Comparison of ENCODE assay signal across 27 cellular contexts in genomic region chr12:2535583-2536187, GRCh38.
A peak's percentile ranks its signal among the peaks of the same experiment; 100 is the strongest.
DNase-seq lines count a peak whose midpoint lies in the region; ATAC-seq, FAIRE-seq and TF ChIP-seq lines count a peak whose summit lies in the region.
"Had no signal": no experiment of that assay in that cellular context is flagged by ENCODE, and none has a peak within 500 bp of the region (broad histone marks: within the 10 kb centered on the region; RNA-seq: fewer than 3 reads in every experiment).

No MANE protein-coding gene starts in this region.

- no peaks in the 10 kb centered on the region for H3K9me3 Mint-ChIP-seq in activated naive CD8-positive, alpha-beta T cell treated with anti-CD3 and anti-CD28 coated beads for 36 hours
- H3K9me3 Mint-ChIP-seq: activated naive CD8-positive, alpha-beta T cell treated with anti-CD3 and anti-CD28 coated beads, Interleukin-2, amount 10 ng/mL, durations not matched to agents 7 days and 5 days; stimulated activated naive CD8-positive, alpha-beta T cell treated with anti-CD3 and anti-CD28 coated beads, Interleukin-15, amount 100 ng/mL, for 72 hours had no signal

- TF ChIP-seq CTCF in BJ (IDR thresholded peaks at IDR 0.05; ENCODE audit: insufficient read depth, low read depth, low read length), result no peak
- no peak for TF ChIP-seq CTCF in fibroblast of mammary gland (conservative IDR thresholded peaks at IDR 0.05; ENCODE audit: control insufficient read depth, insufficient read depth, low read depth, low read length)

- H3K36me3 ChIP-seq in BJ (ENCODE audit: control insufficient read depth, insufficient read depth, low read length) (peaks cover 10% of the 10 kb centered on the region), rectal smooth muscle tissue (ENCODE audit: control insufficient read depth, insufficient read depth, low read length) (no peaks in the 10 kb centered on the region)
- H3K36me3 ChIP-seq: MG63, tibial nerve had no signal

- no peak for ATAC-seq in HG02759 (IDR thresholded peaks at IDR 0.05; ENCODE audit: unreplicated experiment)
- ATAC-seq in HG02588 (IDR thresholded peaks at IDR 0.05; ENCODE audit: unreplicated experiment), result no peak
- ATAC-seq: body of pancreas; gastroesophageal sphincter; stimulated activated naive CD8-positive, alpha-beta T cell treated with anti-CD3 and anti-CD28 coated beads, Interleukin-15, amount 100 ng/mL, for 72 hours had no signal

- H3K27me3 ChIP-seq in BJ (ENCODE audit: control insufficient read depth, insufficient read depth, low read length) (no peaks in the 10 kb centered on the region), rectal smooth muscle tissue (ENCODE audit: control insufficient read depth, insufficient read depth, low read length) (no peaks in the 10 kb centered on the region)
- H3K27me3 ChIP-seq: body of pancreas, gastroesophageal sphincter, MG63, tibial nerve had no signal

- H3K27me3 Mint-ChIP-seq in activated naive CD8-positive, alpha-beta T cell treated with anti-CD3 and anti-CD28 coated beads for 36 hours, result peaks cover 5% of the 10 kb centered on the region
- H3K27me3 Mint-ChIP-seq: activated naive CD8-positive, alpha-beta T cell treated with anti-CD3 and anti-CD28 coated beads, Interleukin-2, amount 10 ng/mL, durations not matched to agents 7 days and 5 days; stimulated activated naive CD8-positive, alpha-beta T cell treated with anti-CD3 and anti-CD28 coated beads, Interleukin-15, amount 100 ng/mL, for 72 hours had no signal

- H3K4me3 Mint-ChIP-seq in activated naive CD8-positive, alpha-beta T cell treated with anti-CD3 and anti-CD28 coated beads for 36 hours, result no peak overlapping the region
- H3K4me3 Mint-ChIP-seq: activated naive CD8-positive, alpha-beta T cell treated with anti-CD3 and anti-CD28 coated beads, Interleukin-2, amount 10 ng/mL, durations not matched to agents 7 days and 5 days; stimulated activated naive CD8-positive, alpha-beta T cell treated with anti-CD3 and anti-CD28 coated beads, Interleukin-15, amount 100 ng/mL, for 72 hours had no signal

- H3K4me1 Mint-ChIP-seq in activated naive CD8-positive, alpha-beta T cell treated with anti-CD3 and anti-CD28 coated beads for 36 hours, result no peaks in the 10 kb centered on the region
- H3K4me1 Mint-ChIP-seq: activated naive CD8-positive, alpha-beta T cell treated with anti-CD3 and anti-CD28 coated beads, Interleukin-2, amount 10 ng/mL, durations not matched to agents 7 days and 5 days; stimulated activated naive CD8-positive, alpha-beta T cell treated with anti-CD3 and anti-CD28 coated beads, Interleukin-15, amount 100 ng/mL, for 72 hours had no signal

- FAIRE-seq in HTR-8/SVneo (lab: Jason Lieb, UNC) (no peak), GM19239 (lab: Jason Lieb, UNC) (no peak)

- DNase-seq in BJ (ENCODE audit: low read depth), result peak; percentile 16
- peak; percentile 30 for DNase-seq in HTR-8/SVneo (ENCODE audit: insufficient read length, low spot score)
- DNase-seq in fibroblast of mammary gland (ENCODE audit: low read depth), result peak; percentile 3
- no peak for DNase-seq in activated naive CD8-positive, alpha-beta T cell treated with anti-CD3 and anti-CD28 coated beads for 36 hours
- DNase-seq in GM19239 (ENCODE audit: insufficient read length, low spot score), result no peak
- DNase-seq: ACHN; activated naive CD8-positive, alpha-beta T cell treated with anti-CD3 and anti-CD28 coated beads, Interleukin-2, amount 10 ng/mL, durations not matched to agents 7 days and 5 days; body of pancreas; DMS 273 treated with DMSO at 0.1 percent for 48 hours; effector CD4-positive, alpha-beta T cell; erythroblast; GF-D8; mammary epithelial cell; MG63; NCI-H1436 treated with DMSO at 0.1 percent for 48 hours; NCI-H524; NK-92 treated with Interleukin-12 subunit alpha and Interleukin-12 subunit beta, amount 100 ng/mL, for 24 hours; retina; RPMI8226; SK-N-SH; stimulated activated naive CD8-positive, alpha-beta T cell treated with anti-CD3 and anti-CD28 coated beads, Interleukin-15, amount 100 ng/mL, for 72 hours; T-helper 2 cell had no signal

- CTCF ChIA-PET in BJ (lab: Yijun Ruan, JAX), result interaction anchor here (1.2 kb wide), 1 partner anchor 22 kb away, joined by 3 read pairs; no protein-coding TSS in a partner anchor

- H3K9ac ChIP-seq in rectal smooth muscle tissue (ENCODE audit: low read length), result no peak overlapping the region
- H3K9ac ChIP-seq: SK-N-SH had no signal

- H3K27ac ChIP-seq in rectal smooth muscle tissue (ENCODE audit: low read depth, low read length), result peak overlapping the region; percentile 23
- H3K27ac ChIP-seq: body of pancreas, gastroesophageal sphincter, tibial nerve had no signal

- peaks cover 5% of the 10 kb centered on the region for H3K4me1 ChIP-seq in rectal smooth muscle tissue (ENCODE audit: control insufficient read depth, insufficient read depth, low read length)
- H3K4me1 ChIP-seq: body of pancreas, gastroesophageal sphincter, tibial nerve had no signal

- POLR2A ChIA-PET in BJ (lab: Charles Lee), result interaction anchor here (0.6 kb wide), 1 partner anchor 192 kb away, joined by 4 read pairs; no protein-coding TSS in a partner anchor

- no peak overlapping the region for H3K27ac Mint-ChIP-seq in activated naive CD8-positive, alpha-beta T cell treated with anti-CD3 and anti-CD28 coated beads for 36 hours
- H3K27ac Mint-ChIP-seq: activated naive CD8-positive, alpha-beta T cell treated with anti-CD3 and anti-CD28 coated beads, Interleukin-2, amount 10 ng/mL, durations not matched to agents 7 days and 5 days had no signal

- no peak overlapping the region for H3K4me3 ChIP-seq in BJ (ENCODE audit: low read depth, low read length)
- H3K4me3 ChIP-seq in fibroblast of mammary gland (ENCODE audit: control insufficient read depth, low read depth, low read length), result no peak overlapping the region
- no peak overlapping the region for H3K4me3 ChIP-seq in rectal smooth muscle tissue (ENCODE audit: low read length)
- H3K4me3 ChIP-seq: body of pancreas, gastroesophageal sphincter, MG63, tibial nerve had no signal

- H3K36me3 Mint-ChIP-seq in activated naive CD8-positive, alpha-beta T cell treated with anti-CD3 and anti-CD28 coated beads for 36 hours, result no peaks in the 10 kb centered on the region
- H3K36me3 Mint-ChIP-seq: activated naive CD8-positive, alpha-beta T cell treated with anti-CD3 and anti-CD28 coated beads, Interleukin-2, amount 10 ng/mL, durations not matched to agents 7 days and 5 days had no signal

Comparison
In these comparisons a context has a peak if more than half of its experiments do, and no peak if none do; other contexts are left out.
1. DNase-seq: peak in BJ (single experiment), HTR-8/SVneo (single experiment) and fibroblast of mammary gland (single experiment); none in activated naive CD8-positive, alpha-beta T cell treated with anti-CD3 and anti-CD28 coated beads for 36 hours (single experiment) and GM19239 (single experiment).